ENCODE assay signal across 24 cellular contexts in the genomic region with DNA sequence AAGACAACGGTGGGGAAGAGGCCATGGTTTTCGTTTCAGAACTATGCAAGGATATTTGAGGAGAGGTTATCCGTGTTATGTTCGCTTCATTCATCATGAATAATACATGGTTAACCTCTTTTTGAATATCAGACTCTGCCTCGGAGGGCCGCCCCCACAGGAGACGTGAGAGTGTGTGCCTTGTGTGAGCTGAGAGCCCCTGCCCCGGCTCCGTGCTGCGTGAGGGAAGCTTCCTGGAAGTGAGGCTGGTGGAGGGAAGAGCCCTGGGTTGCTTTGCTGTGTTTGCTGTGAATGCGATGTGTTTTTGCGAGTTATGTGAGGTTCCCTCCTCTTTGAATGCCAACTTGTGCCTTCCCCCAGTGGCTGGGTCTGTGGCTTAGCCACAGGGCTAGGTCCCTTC.
"Had no signal": no experiment of that assay in that cellular context is flagged by ENCODE, and none has a peak within 500 bp of the region (broad histone marks: within the 10 kb centered on the region; RNA-seq: fewer than 3 reads in every experiment).

No MANE protein-coding gene starts in this region.

- H3K4me3 ChIP-seq: colonic mucosa, coronary artery, dorsolateral prefrontal cortex, esophagus muscularis mucosa, esophagus squamous epithelium, gastrocnemius medialis, gastroesophageal sphincter, heart left ventricle, heart right ventricle had no signal

- ATAC-seq: effector memory CD8-positive, alpha-beta T cell; esophagus mucosa; foreskin keratinocyte; gastrocnemius medialis; gastroesophageal sphincter; heart left ventricle; heart right ventricle had no signal

- H3K4me3 Mint-ChIP-seq: dendritic cell treated with granulocyte-macrophage colony-stimulating factor and Interleukin-4, amounts not matched to agents 40 ng/mL and 50 ng/mL, for 4 days; effector memory CD8-positive, alpha-beta T cell; endodermal cell had no signal

- H3K27ac Mint-ChIP-seq: dendritic cell treated with granulocyte-macrophage colony-stimulating factor and Interleukin-4, amounts not matched to agents 40 ng/mL and 50 ng/mL, for 4 days; effector memory CD8-positive, alpha-beta T cell; endodermal cell had no signal

- H3K9me3 Mint-ChIP-seq: dendritic cell treated with granulocyte-macrophage colony-stimulating factor and Interleukin-4, amounts not matched to agents 40 ng/mL and 50 ng/mL, for 4 days; effector memory CD8-positive, alpha-beta T cell had no signal

- H3K27ac ChIP-seq: colonic mucosa, coronary artery, dorsolateral prefrontal cortex, epithelial cell of prostate, esophagus muscularis mucosa, esophagus squamous epithelium, foreskin keratinocyte, gastrocnemius medialis, gastroesophageal sphincter, heart left ventricle, heart right ventricle had no signal

- H3K9me3 ChIP-seq: colonic mucosa, esophagus muscularis mucosa, esophagus squamous epithelium, gastrocnemius medialis, gastroesophageal sphincter, heart left ventricle, heart right ventricle had no signal

- H3K27me3 ChIP-seq: colonic mucosa, esophagus squamous epithelium, foreskin keratinocyte, gastrocnemius medialis had no signal

- H3K4me1 ChIP-seq: colonic mucosa, esophagus muscularis mucosa, esophagus squamous epithelium, foreskin keratinocyte, gastrocnemius medialis, gastroesophageal sphincter, heart left ventricle, heart right ventricle had no signal

- H3K4me1 Mint-ChIP-seq: endodermal cell had no signal

- H3K27me3 Mint-ChIP-seq: dendritic cell treated with granulocyte-macrophage colony-stimulating factor and Interleukin-4, amounts not matched to agents 40 ng/mL and 50 ng/mL, for 4 days had no signal

- DNase-seq: colonic mucosa; cortex of kidney; dermis blood vessel endothelial cell; dorsolateral prefrontal cortex; effector CD4-positive, alpha-beta T cell; effector CD8-positive, alpha-beta T cell; effector memory CD4-positive, alpha-beta T cell; effector memory CD8-positive, alpha-beta T cell; endodermal cell; erythroblast; esophagus squamous epithelium; foreskin fibroblast; foreskin keratinocyte; foreskin melanocyte; gastrocnemius medialis; glutamatergic neuron; heart right ventricle had no signal

- H3K36me3 ChIP-seq: colonic mucosa, esophagus muscularis mucosa, esophagus squamous epithelium, gastrocnemius medialis, gastroesophageal sphincter, heart right ventricle had no signal
